11 cellular contexts compared by ENCODE assay signal in genomic region chr21:14686466-14687276, GRCh38.
DNase-seq lines count a peak whose midpoint lies in the region; ATAC-seq and TF ChIP-seq lines count a peak whose summit lies in the region.
"Had no signal": no experiment of that assay in that cellular context is flagged by ENCODE, and none has a peak within 500 bp of the region (broad histone marks: within the 10 kb centered on the region; RNA-seq: fewer than 3 reads in every experiment).

No MANE protein-coding gene starts in this region.

- CTCF ChIA-PET in CD4-positive, alpha-beta memory T cell (lab: Charles Lee; ENCODE audit: partially characterized antibody): interaction anchor here (1.5 kb wide), 1 partner anchor 9 kb away, joined by 3 read pairs; no protein-coding TSS in a partner anchor
- CTCF ChIA-PET in activated CD4-positive, alpha-beta memory T cell treated with anti-CD3 and anti-CD28 coated beads, Interleukin-2, amount 10 ng/mL, durations not matched to agents 7 days and 5 days (lab: Charles Lee): interaction anchor here (1.1 kb wide), 1 partner anchor 269 kb away, joined by 3 read pairs; no protein-coding TSS in a partner anchor

- H3K4me1 ChIP-seq in CD4-positive, alpha-beta memory T cell (ENCODE audit: insufficient read depth, low read length): peaks cover 17% of the 10 kb centered on the region
- H3K4me1 ChIP-seq in mesendoderm (ENCODE audit: control insufficient read depth, low read depth, low read length): no peaks in the 10 kb centered on the region
- H3K4me1 ChIP-seq: neural progenitor cell had no signal

- peak overlapping the region; percentile 12 to 85 (median 46) for H3K27ac Mint-ChIP-seq in CD4-positive, alpha-beta memory T cell
- peak overlapping the region; percentile 40 for H3K27ac Mint-ChIP-seq in activated CD4-positive, alpha-beta memory T cell treated with anti-CD3 and anti-CD28 coated beads, Interleukin-2, amount 10 ng/mL, durations not matched to agents 7 days and 5 days
- H3K27ac Mint-ChIP-seq: neural progenitor cell had no signal

- ATAC-seq in GM19351 (IDR thresholded peaks at IDR 0.05; ENCODE audit: unreplicated experiment) (peak; percentile 51), HG03108 (IDR thresholded peaks at IDR 0.05; ENCODE audit: unreplicated experiment) (peak; percentile 56), left cardiac atrium (no peak)
- ATAC-seq: Panc1 had no signal

- no peaks in the 10 kb centered on the region for H3K9me3 ChIP-seq in CD4-positive, alpha-beta memory T cell (ENCODE audit: control insufficient read depth in 1 of 2, low read length in 2 of 2)

- no peak overlapping the region for H3K4me2 ChIP-seq in mesendoderm (ENCODE audit: low read length)
- H3K4me2 ChIP-seq: neural progenitor cell had no signal

- H2BK5ac ChIP-seq in mesendoderm (ENCODE audit: low read length): no peak overlapping the region

- H3K23ac ChIP-seq in mesendoderm (ENCODE audit: low read length): no peak overlapping the region

- H3K4ac ChIP-seq in mesendoderm (ENCODE audit: low read depth, low read length): no peak overlapping the region

- peaks cover 0 to 4% (median 0%) of the 10 kb centered on the region in 8 donors for H3K9me3 Mint-ChIP-seq in CD4-positive, alpha-beta memory T cell
- peaks cover 5% of the 10 kb centered on the region for H3K9me3 Mint-ChIP-seq in activated CD4-positive, alpha-beta memory T cell treated with anti-CD3 and anti-CD28 coated beads, Interleukin-2, amount 10 ng/mL, durations not matched to agents 7 days and 5 days
- H3K9me3 Mint-ChIP-seq: neural progenitor cell had no signal

- no peaks in the 10 kb centered on the region for H3K27me3 ChIP-seq in CD4-positive, alpha-beta memory T cell (ENCODE audit: insufficient read depth, low read length)
- no peaks in the 10 kb centered on the region for H3K27me3 ChIP-seq in mesendoderm (ENCODE audit: insufficient read depth, low read length, poor library complexity)
- H3K27me3 ChIP-seq: neural progenitor cell had no signal

- no peak overlapping the region for H2AK5ac ChIP-seq in mesendoderm (ENCODE audit: low read length)

- POLR2A ChIA-PET in CD4-positive, alpha-beta memory T cell (lab: Charles Lee; ENCODE audit: partially characterized antibody): interaction anchor here (0.9 to 2.0 kb wide), 2 partner anchors 11 to 18 kb away, joined by 3 to 13 read pairs; no protein-coding TSS in a partner anchor
- POLR2A ChIA-PET in activated CD4-positive, alpha-beta memory T cell treated with anti-CD3 and anti-CD28 coated beads, Interleukin-2, amount 10 ng/mL, durations not matched to agents 7 days and 5 days (lab: Charles Lee): interaction anchor here (1.2 to 2.0 kb wide), 4 partner anchors 10 to 159 kb away, joined by 3 to 11 read pairs (median 4); no protein-coding TSS in a partner anchor

- no peak overlapping the region for H3K4me3 ChIP-seq in CD4-positive, alpha-beta memory T cell (ENCODE audit: low read length in 2 of 2)
- no peak overlapping the region for H3K4me3 ChIP-seq in mesendoderm (ENCODE audit: low read length)
- H3K4me3 ChIP-seq in coronary artery: no peak overlapping the region
- H3K4me3 ChIP-seq: neural progenitor cell had no signal

- peaks cover 11 to 33% (median 28%) of the 10 kb centered on the region in 4 donors for H3K4me1 Mint-ChIP-seq in CD4-positive, alpha-beta memory T cell
- peaks cover 33% of the 10 kb centered on the region for H3K4me1 Mint-ChIP-seq in activated CD4-positive, alpha-beta memory T cell treated with anti-CD3 and anti-CD28 coated beads, Interleukin-2, amount 10 ng/mL, durations not matched to agents 7 days and 5 days
- H3K4me1 Mint-ChIP-seq: neural progenitor cell had no signal

- H2BK120ac ChIP-seq in mesendoderm (ENCODE audit: low read depth, low read length): no peak overlapping the region

- intact Hi-C loops in CD4-positive, alpha-beta memory T cell (cut with micrococcal nuclease): no loop called here
- intact Hi-C loops in left cardiac atrium (cut with DNase I): no loop called here

- in situ Hi-C loops in ACHN (cut with HindIII; ENCODE audit: low pct_ligation_motif_present, low pct_unique_long_range_greater_than_20kb, low sequenced_read_pairs): no loop called here

- WGBS in mesendoderm (ENCODE audit: extremely low coverage, insufficient coverage, low lambda C conversion rate): no CpG with 5 or more reads among the region's 8 CpGs

- H3K36me3 Mint-ChIP-seq in CD4-positive, alpha-beta memory T cell: peaks cover 0 to 8% of the 10 kb centered on the region in 2 donors
- peaks cover 13% of the 10 kb centered on the region for H3K36me3 Mint-ChIP-seq in activated CD4-positive, alpha-beta memory T cell treated with anti-CD3 and anti-CD28 coated beads, Interleukin-2, amount 10 ng/mL, durations not matched to agents 7 days and 5 days (ENCODE audit: low read depth)
- H3K36me3 Mint-ChIP-seq: neural progenitor cell had no signal

- H3K79me2 ChIP-seq in mesendoderm (ENCODE audit: control insufficient read depth, insufficient read depth, low read length): no peaks in the 10 kb centered on the region

- no peaks in the 10 kb centered on the region for H3K27me3 Mint-ChIP-seq in CD4-positive, alpha-beta memory T cell
- no peaks in the 10 kb centered on the region for H3K27me3 Mint-ChIP-seq in activated CD4-positive, alpha-beta memory T cell treated with anti-CD3 and anti-CD28 coated beads, Interleukin-2, amount 10 ng/mL, durations not matched to agents 7 days and 5 days

- no peaks in the 10 kb centered on the region for H3K79me1 ChIP-seq in mesendoderm (ENCODE audit: low read length)

- H4K8ac ChIP-seq in mesendoderm (ENCODE audit: low read depth, low read length): no peak overlapping the region

- H2BK15ac ChIP-seq in mesendoderm (replicated peaks; ENCODE audit: low read depth): no peak overlapping the region

- H3K18ac ChIP-seq in mesendoderm (ENCODE audit: low read length): no peak overlapping the region

- no peak overlapping the region for H3K56ac ChIP-seq in mesendoderm (ENCODE audit: low read length)

- no peak overlapping the region for H3K27ac ChIP-seq in CD4-positive, alpha-beta memory T cell (ENCODE audit: low read depth, low read length)
- H3K27ac ChIP-seq in mesendoderm (ENCODE audit: low read depth, low read length): no peak overlapping the region
- H3K27ac ChIP-seq in coronary artery: no peak overlapping the region
- H3K27ac ChIP-seq: neural progenitor cell had no signal

- DNase-seq in CD4-positive, alpha-beta memory T cell: peak in 1 of 5 donors; percentile 9
- DNase-seq in activated CD4-positive, alpha-beta memory T cell treated with anti-CD3 and anti-CD28 coated beads, Interleukin-2, amount 10 ng/mL, durations not matched to agents 7 days and 5 days: no peak
- DNase-seq in left cardiac atrium (no peak), mesendoderm (no peak), coronary artery (ENCODE audit: low spot score) (no peak), ACHN (no peak)
- DNase-seq: EL had no signal

- no peaks in the 10 kb centered on the region for H3K36me3 ChIP-seq in CD4-positive, alpha-beta memory T cell (ENCODE audit: insufficient read depth, low read length)
- no peaks in the 10 kb centered on the region for H3K36me3 ChIP-seq in mesendoderm (ENCODE audit: control insufficient read depth, insufficient read depth, low read length)
- H3K36me3 ChIP-seq: neural progenitor cell had no signal

- peak overlapping the region; percentile 3 to 76 (median 68) for H3K4me3 Mint-ChIP-seq in CD4-positive, alpha-beta memory T cell
- H3K4me3 Mint-ChIP-seq in activated CD4-positive, alpha-beta memory T cell treated with anti-CD3 and anti-CD28 coated beads, Interleukin-2, amount 10 ng/mL, durations not matched to agents 7 days and 5 days: peak overlapping the region; percentile 41
- H3K4me3 Mint-ChIP-seq: neural progenitor cell had no signal

- H4K5ac ChIP-seq in mesendoderm (ENCODE audit: low read length): no peak overlapping the region

- no peak for TF ChIP-seq CTCF in coronary artery (IDR thresholded peaks at IDR 0.05)

- no peak overlapping the region for H3K9ac ChIP-seq in mesendoderm (ENCODE audit: low read length)
- H3K9ac ChIP-seq: neural progenitor cell had no signal

Comparison
In these comparisons a context has a peak if more than half of its experiments do, and no peak if none do; other contexts are left out.
1. ATAC-seq: peak in GM19351 (single experiment) and HG03108 (single experiment); none in left cardiac atrium (0 of 2).